In genomic region chr14:96617635-96618034, GRCh38 we compare ENCODE assay signal across 17 cellular contexts.
"Had no signal": no experiment of that assay in that cellular context is flagged by ENCODE, and none has a peak within 500 bp of the region (broad histone marks: within the 10 kb centered on the region; RNA-seq: fewer than 3 reads in every experiment).

No MANE protein-coding gene starts in this region.

- H3K9me3 Mint-ChIP-seq: activated CD4-positive, alpha-beta memory T cell treated with anti-CD3 and anti-CD28 coated beads for 36 hours; activated naive CD8-positive, alpha-beta T cell treated with anti-CD3 and anti-CD28 coated beads for 36 hours; activated T-helper 1 cell treated with anti-CD3 and anti-CD28 coated beads, Interleukin-12 subunit alpha, Interleukin-12 subunit beta, Interleukin-2, Interleukin-4 antibody, amounts not matched to agents 30 ng/mL and 10 ng/mL and 1 ng/mL, durations not matched to agents 14 hours and 24 hours and 36 hours; effector memory CD8-positive, alpha-beta T cell; immature natural killer cell; neural crest cell had no signal

- ATAC-seq: activated CD4-positive, alpha-beta T cell treated with anti-CD3 and anti-CD28 coated beads for 36 hours; body of pancreas; effector memory CD8-positive, alpha-beta T cell; heart right ventricle; left ventricle myocardium superior; stimulated activated naive CD8-positive, alpha-beta T cell treated with anti-CD3 and anti-CD28 coated beads, Interleukin-15, Interleukin-2, amounts not matched to agents 100 U/mL and 50 U/mL, for 24 hours had no signal

- H3K27ac ChIP-seq: body of pancreas, esophagus squamous epithelium, heart right ventricle, prostate gland, right atrium auricular region, tibial artery had no signal

- H3K4me1 Mint-ChIP-seq: activated CD4-positive, alpha-beta T cell treated with anti-CD3 and anti-CD28 coated beads for 36 hours; activated naive CD8-positive, alpha-beta T cell treated with anti-CD3 and anti-CD28 coated beads for 36 hours; immature natural killer cell; neural crest cell had no signal

- DNase-seq: activated CD4-positive, alpha-beta memory T cell treated with anti-CD3 and anti-CD28 coated beads for 36 hours; activated CD4-positive, alpha-beta T cell treated with anti-CD3 and anti-CD28 coated beads for 36 hours; activated naive CD8-positive, alpha-beta T cell treated with anti-CD3 and anti-CD28 coated beads for 36 hours; activated T-cell treated with anti-CD3 and anti-CD28 coated beads for 4 hours; body of pancreas; effector memory CD8-positive, alpha-beta T cell; esophagus squamous epithelium; heart right ventricle; immature natural killer cell; left ventricle myocardium superior; stimulated activated naive CD8-positive, alpha-beta T cell treated with anti-CD3 and anti-CD28 coated beads, Interleukin-15, Interleukin-2, amounts not matched to agents 100 U/mL and 50 U/mL, for 24 hours; substantia nigra; tibial artery had no signal

- H3K4me1 ChIP-seq: body of pancreas, esophagus squamous epithelium, heart right ventricle, prostate gland, right atrium auricular region, tibial artery had no signal

- H3K27me3 ChIP-seq: body of pancreas, right atrium auricular region had no signal

- H3K9me3 ChIP-seq: body of pancreas, esophagus squamous epithelium, heart right ventricle, prostate gland, right atrium auricular region, tibial artery had no signal

- H3K36me3 Mint-ChIP-seq: activated CD4-positive, alpha-beta memory T cell treated with anti-CD3 and anti-CD28 coated beads for 36 hours; activated naive CD8-positive, alpha-beta T cell treated with anti-CD3 and anti-CD28 coated beads for 36 hours; immature natural killer cell had no signal

- H3K27ac Mint-ChIP-seq: activated CD4-positive, alpha-beta memory T cell treated with anti-CD3 and anti-CD28 coated beads for 36 hours; activated CD4-positive, alpha-beta T cell treated with anti-CD3 and anti-CD28 coated beads for 36 hours; activated naive CD8-positive, alpha-beta T cell treated with anti-CD3 and anti-CD28 coated beads for 36 hours; activated T-helper 1 cell treated with anti-CD3 and anti-CD28 coated beads, Interleukin-12 subunit alpha, Interleukin-12 subunit beta, Interleukin-2, Interleukin-4 antibody, amounts not matched to agents 30 ng/mL and 10 ng/mL and 1 ng/mL, durations not matched to agents 14 hours and 24 hours and 36 hours; effector memory CD8-positive, alpha-beta T cell; immature natural killer cell had no signal

- H3K4me3 Mint-ChIP-seq: activated CD4-positive, alpha-beta memory T cell treated with anti-CD3 and anti-CD28 coated beads for 36 hours; activated CD4-positive, alpha-beta T cell treated with anti-CD3 and anti-CD28 coated beads for 36 hours; activated naive CD8-positive, alpha-beta T cell treated with anti-CD3 and anti-CD28 coated beads for 36 hours; activated T-helper 1 cell treated with anti-CD3 and anti-CD28 coated beads, Interleukin-12 subunit alpha, Interleukin-12 subunit beta, Interleukin-2, Interleukin-4 antibody, amounts not matched to agents 30 ng/mL and 10 ng/mL and 1 ng/mL, durations not matched to agents 14 hours and 24 hours and 36 hours; effector memory CD8-positive, alpha-beta T cell; immature natural killer cell; neural crest cell had no signal

- H3K4me3 ChIP-seq: body of pancreas, esophagus squamous epithelium, heart right ventricle, prostate gland, right atrium auricular region, tibial artery had no signal

- H3K36me3 ChIP-seq: esophagus squamous epithelium, heart right ventricle, prostate gland, right atrium auricular region, tibial artery had no signal
